In the genomic region with DNA sequence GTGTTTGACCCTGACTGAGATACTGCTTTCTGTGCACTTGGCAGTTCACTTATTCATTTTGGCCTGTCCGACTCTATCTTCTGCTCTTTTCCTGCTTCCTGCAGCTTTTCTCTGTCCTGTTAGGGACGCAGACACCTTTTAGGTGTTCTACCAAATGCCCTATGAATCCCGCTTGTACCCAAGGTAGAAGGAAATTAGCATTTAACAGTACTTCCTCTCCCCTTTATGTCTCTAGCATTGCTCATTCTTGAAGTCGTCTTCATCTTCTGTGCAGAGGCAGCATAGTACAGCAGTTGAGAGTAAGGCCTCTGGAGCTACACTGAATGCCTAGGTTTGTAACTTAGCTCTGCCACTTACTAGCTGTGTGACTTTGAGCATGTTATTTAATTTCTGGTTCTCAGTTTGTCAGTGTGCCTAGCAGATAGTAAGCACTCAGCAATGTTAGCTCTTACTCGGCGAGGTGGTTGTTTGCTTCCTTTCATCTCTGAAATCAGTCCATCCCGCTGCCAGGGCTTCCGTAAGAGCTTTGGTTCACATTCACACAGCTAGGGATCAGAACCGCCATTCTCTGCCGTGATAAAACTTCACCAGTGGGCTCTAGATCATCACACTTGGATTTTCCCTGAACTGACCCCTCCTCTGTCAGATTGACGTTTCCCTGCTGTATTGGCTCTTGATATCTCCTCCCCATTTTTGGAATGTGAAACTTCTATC, we compare ENCODE assay signal across 1 cellular context.
TF ChIP-seq lines count a peak whose summit lies in the region.

No MANE protein-coding gene starts in this region.

TF ChIP-seq in HepG2, 621 proteins besides CTCF, POLR2A, EP300 and RAD21:
- TF ChIP-seq ZNF205 (CRISPR knock-in tag; IDR thresholded peaks at IDR 0.05), result peak; percentile 100
- TF ChIP-seq CREB1 (IDR thresholded peaks at IDR 0.05), result no peak
- TF ChIP-seq CREB1 (CRISPR knock-in tag; IDR thresholded peaks at IDR 0.05), result no peak
- TF ChIP-seq ZNF605 (CRISPR knock-in tag; IDR thresholded peaks at IDR 0.05), result 0 out of 2 replicates have a peak, but pooled peaks have one; percentile 18
- TF ChIP-seq GTF3A (CRISPR knock-in tag; conservative IDR thresholded peaks at IDR 0.05), result 0 out of 2 replicates have a peak, but pooled peaks have one; percentile 8
- TF ChIP-seq ZNF446 (CRISPR knock-in tag; IDR thresholded peaks at IDR 0.05), result 0 out of 2 replicates have a peak, but pooled peaks have one; percentile 34
- no peak for TF ChIP-seq AKNA (CRISPR knock-in tag; IDR thresholded peaks at IDR 0.05; ENCODE audit: borderline replicate concordance)
- TF ChIP-seq ZBTB33 (CRISPR knock-in tag; IDR thresholded peaks at IDR 0.05), result peak; percentile 90
- peak; percentile 64; the same call in 1 of the 2 replicates for TF ChIP-seq ZNF790 (CRISPR knock-in tag; IDR thresholded peaks at IDR 0.05; ENCODE audit: borderline replicate concordance)
- TF ChIP-seq, protein P1, sequence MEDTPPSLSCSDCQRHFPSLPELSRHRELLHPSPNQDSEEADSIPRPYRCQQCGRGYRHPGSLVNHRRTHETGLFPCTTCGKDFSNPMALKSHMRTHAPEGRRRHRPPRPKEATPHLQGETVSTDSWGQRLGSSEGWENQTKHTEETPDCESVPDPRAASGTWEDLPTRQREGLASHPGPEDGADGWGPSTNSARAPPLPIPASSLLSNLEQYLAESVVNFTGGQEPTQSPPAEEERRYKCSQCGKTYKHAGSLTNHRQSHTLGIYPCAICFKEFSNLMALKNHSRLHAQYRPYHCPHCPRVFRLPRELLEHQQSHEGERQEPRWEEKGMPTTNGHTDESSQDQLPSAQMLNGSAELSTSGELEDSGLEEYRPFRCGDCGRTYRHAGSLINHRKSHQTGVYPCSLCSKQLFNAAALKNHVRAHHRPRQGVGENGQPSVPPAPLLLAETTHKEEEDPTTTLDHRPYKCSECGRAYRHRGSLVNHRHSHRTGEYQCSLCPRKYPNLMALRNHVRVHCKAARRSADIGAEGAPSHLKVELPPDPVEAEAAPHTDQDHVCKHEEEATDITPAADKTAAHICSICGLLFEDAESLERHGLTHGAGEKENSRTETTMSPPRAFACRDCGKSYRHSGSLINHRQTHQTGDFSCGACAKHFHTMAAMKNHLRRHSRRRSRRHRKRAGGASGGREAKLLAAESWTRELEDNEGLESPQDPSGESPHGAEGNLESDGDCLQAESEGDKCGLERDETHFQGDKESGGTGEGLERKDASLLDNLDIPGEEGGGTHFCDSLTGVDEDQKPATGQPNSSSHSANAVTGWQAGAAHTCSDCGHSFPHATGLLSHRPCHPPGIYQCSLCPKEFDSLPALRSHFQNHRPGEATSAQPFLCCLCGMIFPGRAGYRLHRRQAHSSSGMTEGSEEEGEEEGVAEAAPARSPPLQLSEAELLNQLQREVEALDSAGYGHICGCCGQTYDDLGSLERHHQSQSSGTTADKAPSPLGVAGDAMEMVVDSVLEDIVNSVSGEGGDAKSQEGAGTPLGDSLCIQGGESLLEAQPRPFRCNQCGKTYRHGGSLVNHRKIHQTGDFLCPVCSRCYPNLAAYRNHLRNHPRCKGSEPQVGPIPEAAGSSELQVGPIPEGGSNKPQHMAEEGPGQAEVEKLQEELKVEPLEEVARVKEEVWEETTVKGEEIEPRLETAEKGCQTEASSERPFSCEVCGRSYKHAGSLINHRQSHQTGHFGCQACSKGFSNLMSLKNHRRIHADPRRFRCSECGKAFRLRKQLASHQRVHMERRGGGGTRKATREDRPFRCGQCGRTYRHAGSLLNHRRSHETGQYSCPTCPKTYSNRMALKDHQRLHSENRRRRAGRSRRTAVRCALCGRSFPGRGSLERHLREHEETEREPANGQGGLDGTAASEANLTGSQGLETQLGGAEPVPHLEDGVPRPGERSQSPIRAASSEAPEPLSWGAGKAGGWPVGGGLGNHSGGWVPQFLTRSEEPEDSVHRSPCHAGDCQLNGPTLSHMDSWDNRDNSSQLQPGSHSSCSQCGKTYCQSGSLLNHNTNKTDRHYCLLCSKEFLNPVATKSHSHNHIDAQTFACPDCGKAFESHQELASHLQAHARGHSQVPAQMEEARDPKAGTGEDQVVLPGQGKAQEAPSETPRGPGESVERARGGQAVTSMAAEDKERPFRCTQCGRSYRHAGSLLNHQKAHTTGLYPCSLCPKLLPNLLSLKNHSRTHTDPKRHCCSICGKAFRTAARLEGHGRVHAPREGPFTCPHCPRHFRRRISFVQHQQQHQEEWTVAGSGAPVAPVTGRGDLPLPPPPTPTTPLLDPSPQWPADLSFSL (CRISPR knock-in tag; IDR thresholded peaks at IDR 0.05), result 0 out of 2 replicates have a peak, but pooled peaks have one; percentile 22
